10 cellular contexts compared by ENCODE assay signal in genomic region chr22:41525450-41526225, GRCh38. TPM values are rescaled to one million over a fixed set of nuclear protein-coding genes. Genes with fewer than 3 reads are reported as not detected.
A peak's percentile ranks its signal among the peaks of the same experiment; 100 is the strongest.
DNase-seq lines count a peak whose midpoint lies in the region; FAIRE-seq and TF ChIP-seq lines count a peak whose summit lies in the region.
"Had no signal": no experiment of that assay in that cellular context is flagged by ENCODE, and none has a peak within 500 bp of the region (broad histone marks: within the 10 kb centered on the region; RNA-seq: fewer than 3 reads in every experiment).

No MANE protein-coding gene starts in this region.

- H3K4me1 ChIP-seq in HEK293 (ENCODE audit: control insufficient read depth, insufficient read depth, low read length) (no peaks in the 10 kb centered on the region), breast epithelium (peaks cover 0 to 14% of the 10 kb centered on the region in 2 donors), small intestine (ENCODE audit: control insufficient read depth in 2 of 2, insufficient read depth in 1 of 2, low read depth in 1 of 2, low read length in 1 of 2) (no peaks in the 10 kb centered on the region)

- TF ChIP-seq POLR2A in breast epithelium (IDR thresholded peaks at IDR 0.05) = no peak

- H3K27me3 Mint-ChIP-seq in nephron progenitor cell (ENCODE audit: low read depth, poor library complexity) = no peaks in the 10 kb centered on the region

- H3K27me3 ChIP-seq in breast epithelium = no peaks in the 10 kb centered on the region
- H3K27me3 ChIP-seq in small intestine (ENCODE audit: control insufficient read depth in 2 of 2, insufficient read depth in 2 of 2, low read length in 2 of 2) = no peaks in the 10 kb centered on the region

- H3K4me1 Mint-ChIP-seq in nephron progenitor cell = peaks cover 5% of the 10 kb centered on the region

- H3K4me3 Mint-ChIP-seq in nephron progenitor cell = no peak overlapping the region

- H3K9me3 ChIP-seq in HEK293 (ENCODE audit: control insufficient read depth, insufficient read depth, low read depth, low read length) (no peaks in the 10 kb centered on the region), breast epithelium (no peaks in the 10 kb centered on the region), small intestine (ENCODE audit: control insufficient read depth, low read depth) (no peaks in the 10 kb centered on the region)

- POLR2A ChIA-PET in HEK293 (lab: Yijun Ruan, JAX) = no interaction called here

- no peak for TF ChIP-seq CTCF in 22Rv1 (IDR thresholded peaks at IDR 0.05)
- no peak for TF ChIP-seq CTCF in HEK293 (tag by site-specific recombination; IDR thresholded peaks at IDR 0.05)
- no peak for TF ChIP-seq CTCF in breast epithelium (IDR thresholded peaks at IDR 0.05)
- TF ChIP-seq CTCF in nephron progenitor cell (IDR thresholded peaks at IDR 0.05) = no peak

- CTCF ChIA-PET in HEK293 (lab: Yijun Ruan, JAX) = interaction anchor here (1.0 to 5.8 kb wide), 5 partner anchors 10 to 123 kb away, joined by 3 to 91 read pairs (median 12); no protein-coding TSS in a partner anchor

- 82 to 87% (median 83%) methylated on average over 13 of the region's 13 CpGs for WGBS in small intestine, 3 donors

- peak overlapping the region; percentile 91 for H3K27ac Mint-ChIP-seq in nephron progenitor cell

- H3K27ac ChIP-seq in 22Rv1 (peak overlapping the region; percentile 75), HEK293 (ENCODE audit: extremely low read depth, low read depth, low read length) (peak overlapping the region; percentile 18; the same call in 1 of the 2 replicates), breast epithelium (peak overlapping the region; percentile 84 to 88), small intestine (ENCODE audit: low read depth in 1 of 2, low read length in 1 of 2) (peak overlapping the region in 1 of 2 donors; percentile 67)

- H3K9me3 Mint-ChIP-seq in nephron progenitor cell = no peaks in the 10 kb centered on the region

- DNase-seq in breast epithelium (ENCODE audit: low spot score in 2 of 2) (no peak), nephron progenitor cell (no peak), small intestine (no peak), MV-4-11 (lab: John Stamatoyannopoulos, UW) (no peak), C1 segment of cervical spinal cord (lab: John Stamatoyannopoulos, UW) (no peak), A172 (ENCODE audit: low spot score) (no peak)

- peaks cover 0 to 86% of the 10 kb centered on the region in 2 experiments; a peak in 2 of 3 replicates for H3K36me3 ChIP-seq in HEK293 (ENCODE audit: control insufficient read depth in 2 of 2, insufficient read depth in 1 of 2, low read length in 2 of 2)
- H3K36me3 ChIP-seq in breast epithelium = no peaks in the 10 kb centered on the region
- H3K36me3 ChIP-seq in small intestine (ENCODE audit: control insufficient read depth in 2 of 2, insufficient read depth in 2 of 2, low read length in 2 of 2) = peaks cover 28 to 47% of the 10 kb centered on the region in 2 donors

- H3K4me3 ChIP-seq in HEK293 (ENCODE audit: low read depth, low read length) = no peak overlapping the region
- H3K4me3 ChIP-seq in breast epithelium = no peak overlapping the region
- H3K4me3 ChIP-seq in small intestine (ENCODE audit: low read depth in 1 of 2, low read length in 2 of 2) = no peak overlapping the region

- no peak for FAIRE-seq in small intestine (lab: Jason Lieb, UNC)
- FAIRE-seq: endometrium had no signal

- intact Hi-C loops in breast epithelium (cut with DNase I; ENCODE audit: low total_unique reads) = no loop called here

- H3K36me3 Mint-ChIP-seq in nephron progenitor cell (ENCODE audit: low read depth) = peaks cover 17% of the 10 kb centered on the region

TF ChIP-seq in HEK293, 187 proteins besides CTCF, POLR2A, EP300 and RAD21:
- TF ChIP-seq ZNF112 (tag by site-specific recombination; IDR thresholded peaks at IDR 0.05) (no peak), ZNF830 (tag by site-specific recombination; IDR thresholded peaks at IDR 0.05; ENCODE audit: low read depth) (no peak)

RNA-seq across cellular contexts. Expression of gene POLR3H, which starts 18.6 kb away (rescaled TPM):
- 10 to 100 TPM; 18.2 to 26.5 (median 20.2) TPM for total RNA-seq in breast epithelium
- polyA plus RNA-seq in small intestine = 10 to 100 TPM in 1 of 3 donors, 1 to 10 TPM in 2; 2.7 to 18.2 (median 7.8) TPM
- total RNA-seq in A172 (2014; rRNA removed; shearing (Covaris generic)) = 11.8 and 27.8 TPM in 2 replicates

RNA-seq across cellular contexts. Expression of gene CSDC2, which starts 35.2 kb away (rescaled TPM):
- 1 to 10 TPM in 2 of 3 donors, not detected in 1; 1.6 to 1.9 TPM for total RNA-seq in breast epithelium
- polyA plus RNA-seq in small intestine = 1 to 10 TPM in 2 of 3 donors, under 1 TPM in 1; 0.45 to 2.7 (median 2.1) TPM
- total RNA-seq in A172 (2014; rRNA removed; shearing (Covaris generic)) = 2.8 and 3.5 TPM in 2 replicates
- total RNA-seq: OCI-LY7 had no signal

RNA-seq across cellular contexts. Expression of gene ACO2, which starts 56.7 kb away (rescaled TPM):
- total RNA-seq in breast epithelium = 10 to 100 TPM; 58.1 to 92.2 (median 65.2) TPM
- polyA plus RNA-seq in small intestine = 100 to 1,000 TPM; 126 to 294 (median 216) TPM
- 34.3 and 41.2 TPM in 2 replicates for total RNA-seq in A172 (2014; rRNA removed; shearing (Covaris generic))

RNA-seq across cellular contexts. Expression of gene PHF5A, which starts 57.1 kb away (rescaled TPM):
- 10 to 100 TPM; 42.0 to 46.0 (median 43.8) TPM for total RNA-seq in breast epithelium
- 10 to 100 TPM; 53.0 to 62.7 (median 57.6) TPM for polyA plus RNA-seq in small intestine
- total RNA-seq in A172 (2014; rRNA removed; shearing (Covaris generic)) = 63.7 and 71.3 TPM in 2 replicates
